In the genomic region with DNA sequence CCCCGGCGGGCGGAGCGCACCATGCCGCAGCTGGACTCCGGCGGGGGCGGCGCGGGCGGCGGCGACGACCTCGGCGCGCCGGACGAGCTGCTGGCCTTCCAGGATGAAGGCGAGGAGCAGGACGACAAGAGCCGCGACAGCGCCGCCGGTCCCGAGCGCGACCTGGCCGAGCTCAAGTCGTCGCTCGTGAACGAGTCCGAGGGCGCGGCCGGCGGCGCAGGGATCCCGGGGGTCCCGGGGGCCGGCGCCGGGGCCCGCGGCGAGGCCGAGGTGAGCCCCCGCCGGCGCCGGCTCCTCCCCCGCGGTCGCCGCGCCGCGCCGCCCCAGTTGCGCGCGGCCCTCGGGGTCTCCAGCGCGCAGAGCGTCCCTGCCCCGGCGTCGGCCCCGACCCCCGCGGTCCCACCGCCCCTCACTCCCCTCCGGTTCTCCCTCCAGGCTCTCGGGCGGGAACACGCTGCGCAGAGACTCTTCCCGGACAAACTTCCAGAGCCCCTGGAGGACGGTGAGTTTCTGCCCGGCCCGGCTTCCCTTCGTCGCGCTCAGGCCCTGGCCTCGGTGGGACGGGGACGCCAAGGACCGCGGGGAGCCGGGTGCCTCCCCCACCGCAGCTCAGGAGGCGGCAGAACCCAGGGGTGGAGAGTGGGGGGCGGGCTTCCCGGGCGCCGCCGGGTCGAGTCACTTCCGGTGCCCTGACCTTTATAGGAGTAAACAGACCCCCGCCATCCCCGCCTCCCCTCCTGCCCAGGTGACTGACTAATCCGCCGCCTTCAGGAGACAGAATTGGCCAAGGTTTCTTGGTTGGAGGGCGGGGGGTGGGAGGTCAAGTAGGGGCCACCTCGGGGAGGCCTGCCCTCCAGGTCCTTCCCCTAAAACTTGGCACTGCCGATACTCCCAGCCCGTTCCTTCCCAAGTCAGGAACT, we compare ENCODE assay signal across 8 cellular contexts. TPM values are rescaled to one million over a fixed set of nuclear protein-coding genes. Genes with fewer than 3 reads are reported as not detected.
A peak's percentile ranks its signal among the peaks of the same experiment; 100 is the strongest.
DNase-seq lines count a peak whose midpoint lies in the region; ATAC-seq and TF ChIP-seq lines count a peak whose summit lies in the region.

No MANE protein-coding gene starts in this region.

- TF ChIP-seq EP300 in neural cell (conservative IDR thresholded peaks at IDR 0.05; ENCODE audit: poor library complexity, severe bottlenecking) = no peak

- H3K4me2 ChIP-seq in neural cell (ENCODE audit: low read length) = no peak overlapping the region

- H3K27ac ChIP-seq in coronary artery (peak overlapping the region in 1 of 2 donors; percentile 48), neural cell (ENCODE audit: low read length) (no peak overlapping the region), tibial artery (peak overlapping the region in 1 of 2 donors; percentile 1)

- H2AFZ ChIP-seq in neural cell (ENCODE audit: low read depth, low read length) = no peak overlapping the region

- H4K20me1 ChIP-seq in neural cell (ENCODE audit: insufficient read depth) = no peaks in the 10 kb centered on the region

- DNase-seq in GM03348 (ENCODE audit: low spot score) = peak; percentile 50
- peak; percentile 67 for DNase-seq in activated CD4-positive, CD25-positive, alpha-beta regulatory T cell treated with anti-CD3 and anti-CD28 coated beads, Interleukin-2, amount 50 U/mL, for 72 hours
- no peak for DNase-seq in coronary artery (ENCODE audit: low spot score)
- no peak for DNase-seq in tibial artery
- DNase-seq in NCI-H1436 (lab: John Stamatoyannopoulos, UW) = no peak

- intact Hi-C loops in tibial artery (cut with DNase I; ENCODE audit: low total_unique reads) = no loop called here

- TF ChIP-seq CTCF in coronary artery (IDR thresholded peaks at IDR 0.05) (no peak), neural cell (IDR thresholded peaks at IDR 0.05; ENCODE audit: poor library complexity, severe bottlenecking) (no peak), tibial artery (IDR thresholded peaks at IDR 0.05) (no peak)

- peaks cover 34% of the 10 kb centered on the region for H3K27me3 ChIP-seq in neural cell (ENCODE audit: insufficient read depth, low read depth, low read length)
- H3K27me3 ChIP-seq in tibial artery = peaks cover 0 to 18% of the 10 kb centered on the region in 2 donors

- peak overlapping the region; percentile 48 for H3K9ac ChIP-seq in neural cell (ENCODE audit: low read length)

- TF ChIP-seq RAD21 in neural cell (conservative IDR thresholded peaks at IDR 0.05) = no peak

- peaks cover 0 to 33% (median 16%) of the 10 kb centered on the region in 4 donors for H3K4me1 ChIP-seq in tibial artery

- H3K79me2 ChIP-seq in neural cell (replicated peaks; ENCODE audit: insufficient read depth, low read length) = no peaks in the 10 kb centered on the region

- peak overlapping the region; percentile 74 for H3K4me3 ChIP-seq in coronary artery
- peak overlapping the region; percentile 59 for H3K4me3 ChIP-seq in neural cell (ENCODE audit: low read length)
- peak overlapping the region; percentile 47 to 62 for H3K4me3 ChIP-seq in tibial artery

- H3K9me3 ChIP-seq in neural cell (ENCODE audit: low read length) (no peaks in the 10 kb centered on the region), tibial artery (no peaks in the 10 kb centered on the region)

- no peaks in the 10 kb centered on the region for H3K36me3 ChIP-seq in neural cell (ENCODE audit: insufficient read depth, low read length)
- no peaks in the 10 kb centered on the region for H3K36me3 ChIP-seq in tibial artery

- ATAC-seq in HG03025 (IDR thresholded peaks at IDR 0.05; ENCODE audit: low FRiP score, unreplicated experiment) = peak; percentile 12
- no peak for ATAC-seq in GM19467 (IDR thresholded peaks at IDR 0.05; ENCODE audit: unreplicated experiment)

- no peaks in the 10 kb centered on the region for H3K9me2 ChIP-seq in neural cell (ENCODE audit: insufficient read depth, low read length)

- no peaks in the 10 kb centered on the region for H3F3A ChIP-seq in neural cell (ENCODE audit: insufficient read depth, low read length, poor library complexity, severe bottlenecking)

TF ChIP-seq in neural cell, 6 proteins besides CTCF, POLR2A, EP300 and RAD21:
- TF ChIP-seq EZH2 (IDR thresholded peaks at IDR 0.05; ENCODE audit: borderline replicate concordance, insufficient read depth, low read length, poor library complexity, severe bottlenecking) = no peak
- TF ChIP-seq MXI1 (conservative IDR thresholded peaks at IDR 0.05; ENCODE audit: poor library complexity, severe bottlenecking) = no peak
- no peak for TF ChIP-seq SMC3 (conservative IDR thresholded peaks at IDR 0.05; ENCODE audit: poor library complexity)
- TF ChIP-seq TAF1 (IDR thresholded peaks at IDR 0.05; ENCODE audit: low read depth) = no peak
- TF ChIP-seq POLR2AphosphoS5 (IDR thresholded peaks at IDR 0.05) = no peak
- TF ChIP-seq, protein P1, sequence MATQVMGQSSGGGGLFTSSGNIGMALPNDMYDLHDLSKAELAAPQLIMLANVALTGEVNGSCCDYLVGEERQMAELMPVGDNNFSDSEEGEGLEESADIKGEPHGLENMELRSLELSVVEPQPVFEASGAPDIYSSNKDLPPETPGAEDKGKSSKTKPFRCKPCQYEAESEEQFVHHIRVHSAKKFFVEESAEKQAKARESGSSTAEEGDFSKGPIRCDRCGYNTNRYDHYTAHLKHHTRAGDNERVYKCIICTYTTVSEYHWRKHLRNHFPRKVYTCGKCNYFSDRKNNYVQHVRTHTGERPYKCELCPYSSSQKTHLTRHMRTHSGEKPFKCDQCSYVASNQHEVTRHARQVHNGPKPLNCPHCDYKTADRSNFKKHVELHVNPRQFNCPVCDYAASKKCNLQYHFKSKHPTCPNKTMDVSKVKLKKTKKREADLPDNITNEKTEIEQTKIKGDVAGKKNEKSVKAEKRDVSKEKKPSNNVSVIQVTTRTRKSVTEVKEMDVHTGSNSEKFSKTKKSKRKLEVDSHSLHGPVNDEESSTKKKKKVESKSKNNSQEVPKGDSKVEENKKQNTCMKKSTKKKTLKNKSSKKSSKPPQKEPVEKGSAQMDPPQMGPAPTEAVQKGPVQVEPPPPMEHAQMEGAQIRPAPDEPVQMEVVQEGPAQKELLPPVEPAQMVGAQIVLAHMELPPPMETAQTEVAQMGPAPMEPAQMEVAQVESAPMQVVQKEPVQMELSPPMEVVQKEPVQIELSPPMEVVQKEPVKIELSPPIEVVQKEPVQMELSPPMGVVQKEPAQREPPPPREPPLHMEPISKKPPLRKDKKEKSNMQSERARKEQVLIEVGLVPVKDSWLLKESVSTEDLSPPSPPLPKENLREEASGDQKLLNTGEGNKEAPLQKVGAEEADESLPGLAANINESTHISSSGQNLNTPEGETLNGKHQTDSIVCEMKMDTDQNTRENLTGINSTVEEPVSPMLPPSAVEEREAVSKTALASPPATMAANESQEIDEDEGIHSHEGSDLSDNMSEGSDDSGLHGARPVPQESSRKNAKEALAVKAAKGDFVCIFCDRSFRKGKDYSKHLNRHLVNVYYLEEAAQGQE (IDR thresholded peaks at IDR 0.05; ENCODE audit: borderline replicate concordance) = no peak
TF ChIP-seq in neural cell: peak in this region for 0.

RNA-seq across cellular contexts. Expression of gene TCF7, which starts 0.7 kb away (rescaled TPM):
- polyA plus RNA-seq in neural cell = 0.15 and 0.36 TPM in 2 replicates
- 0.73 and 0.81 TPM in 2 replicates for polyA minus RNA-seq in neural cell

Comparison
In these comparisons a context has a peak if more than half of its experiments do, and no peak if none do; other contexts are left out.
1. DNase-seq: peak in GM03348 (single experiment) and activated CD4-positive, CD25-positive, alpha-beta regulatory T cell treated with anti-CD3 and anti-CD28 coated beads, Interleukin-2, amount 50 U/mL, for 72 hours (single experiment); none in coronary artery (single experiment), tibial artery (0 of 2) and NCI-H1436 (single experiment).
2. Peak in every context shown above with its lines, with median percentiles within 50 percentile points of each other: H3K4me3 ChIP-seq.